16 cellular contexts compared by ENCODE assay signal in genomic region chr1:76291186-76291585, GRCh38.
DNase-seq lines count a peak whose midpoint lies in the region; ATAC-seq, FAIRE-seq and TF ChIP-seq lines count a peak whose summit lies in the region.
"Had no signal": no experiment of that assay in that cellular context is flagged by ENCODE, and none has a peak within 500 bp of the region (broad histone marks: within the 10 kb centered on the region; RNA-seq: fewer than 3 reads in every experiment).

No MANE protein-coding gene starts in this region.

- H3K79me2 ChIP-seq in astrocyte (ENCODE audit: insufficient read depth, low read length), result no peaks in the 10 kb centered on the region

- no peaks in the 10 kb centered on the region for H3K36me3 Mint-ChIP-seq in CD4-positive, alpha-beta T cell (ENCODE audit: low read depth)
- no peaks in the 10 kb centered on the region for H3K36me3 Mint-ChIP-seq in astrocyte (ENCODE audit: low read depth, unreplicated experiment)
- H3K36me3 Mint-ChIP-seq: CD4-positive, alpha-beta memory T cell had no signal

- H3K27me3 ChIP-seq in CD4-positive, alpha-beta T cell (ENCODE audit: control insufficient read depth, insufficient read depth, low read length), result no peaks in the 10 kb centered on the region
- H3K27me3 ChIP-seq in astrocyte (ENCODE audit: insufficient read depth, low read length) (no peaks in the 10 kb centered on the region), lower lobe of right lung (ENCODE audit: low read depth) (no peaks in the 10 kb centered on the region), Peyer's patch (no peaks in the 10 kb centered on the region)

- no peak for ATAC-seq in CD4-positive, alpha-beta T cell (ENCODE audit: poor library complexity)
- no peak for ATAC-seq in lower lobe of right lung
- ATAC-seq in HG03521 (IDR thresholded peaks at IDR 0.05; ENCODE audit: unreplicated experiment), result no peak
- ATAC-seq: K562 had no signal

- no peak for TF ChIP-seq POLR2A in Peyer's patch (IDR thresholded peaks at IDR 0.05)

- H3K27ac Mint-ChIP-seq in CD4-positive, alpha-beta T cell, result peak overlapping the region; percentile 75
- H3K27ac Mint-ChIP-seq in astrocyte (ENCODE audit: unreplicated experiment), result no peak overlapping the region
- H3K27ac Mint-ChIP-seq: HFFc6 had no signal

- no peak for TF ChIP-seq CTCF in CD4-positive, alpha-beta T cell (IDR thresholded peaks at IDR 0.05)
- TF ChIP-seq CTCF in astrocyte (IDR thresholded peaks at IDR 0.05; ENCODE audit: insufficient read depth, low read depth, low read length), result no peak
- TF ChIP-seq CTCF in lower lobe of right lung (IDR thresholded peaks at IDR 0.05), result no peak
- TF ChIP-seq CTCF in Peyer's patch (IDR thresholded peaks at IDR 0.05), result no peak

- H3K27me3 Mint-ChIP-seq in CD4-positive, alpha-beta T cell, result no peaks in the 10 kb centered on the region
- peaks cover 2% of the 10 kb centered on the region for H3K27me3 Mint-ChIP-seq in astrocyte (ENCODE audit: low read depth, unreplicated experiment)
- H3K27me3 Mint-ChIP-seq: CD4-positive, alpha-beta memory T cell had no signal

- H3K4me2 ChIP-seq in astrocyte (ENCODE audit: low read length), result peak overlapping the region; percentile 61

- H3K9me3 ChIP-seq in CD4-positive, alpha-beta T cell (ENCODE audit: control insufficient read depth, low read length), result no peaks in the 10 kb centered on the region
- H3K9me3 ChIP-seq in astrocyte (ENCODE audit: insufficient read depth, low read depth, low read length) (no peaks in the 10 kb centered on the region), lower lobe of right lung (no peaks in the 10 kb centered on the region), Peyer's patch (no peaks in the 10 kb centered on the region)

- CTCF ChIA-PET in CD4-positive, alpha-beta T cell (lab: Charles Lee), result interaction anchor here (1.0 kb wide), 1 partner anchor 9 kb away, joined by 3 read pairs; no protein-coding TSS in a partner anchor

- no peaks in the 10 kb centered on the region for H4K20me1 ChIP-seq in astrocyte (ENCODE audit: insufficient read depth, low read length)

- H3K4me3 ChIP-seq in astrocyte (ENCODE audit: insufficient read depth, low read depth, low read length) (no peak overlapping the region), lower lobe of right lung (no peak overlapping the region), Peyer's patch (no peak overlapping the region)
- H3K4me3 ChIP-seq: K562 had no signal

- H2AFZ ChIP-seq in astrocyte (ENCODE audit: low read depth, low read length), result peak overlapping the region; percentile 38

- H3K4me3 Mint-ChIP-seq in CD4-positive, alpha-beta T cell, result no peak overlapping the region
- no peak overlapping the region for H3K4me3 Mint-ChIP-seq in astrocyte (ENCODE audit: unreplicated experiment)
- H3K4me3 Mint-ChIP-seq: HFFc6 had no signal

- no peak for DNase-seq in CD4-positive, alpha-beta T cell
- DNase-seq in astrocyte (ENCODE audit: low read depth) (no peak), lower lobe of right lung (peak; percentile 37), germinal center (ENCODE audit: low spot score) (no peak), Peyer's patch (no peak)
- no peak for DNase-seq in stimulated activated CD4-positive, alpha-beta T cell treated with anti-CD3 and anti-CD28 coated beads, Interleukin-15, amount 100 ng/mL, for 24 hours
- DNase-seq: CD4-positive, alpha-beta memory T cell; DND-41; GF-D8; GOT3; HFFc6; NCI-H1048; NCI-H146; NCI-H2081 treated with DMSO at 0.1 percent for 48 hours had no signal

- FAIRE-seq in astrocyte (lab: Jason Lieb, UNC), result no peak
- FAIRE-seq: K562 had no signal

- H3K4me1 Mint-ChIP-seq in CD4-positive, alpha-beta T cell (ENCODE audit: low read depth), result peaks cover 92% of the 10 kb centered on the region
- H3K4me1 Mint-ChIP-seq in astrocyte (ENCODE audit: low read depth, unreplicated experiment), result no peaks in the 10 kb centered on the region

- no peak overlapping the region for H3K27ac ChIP-seq in CD4-positive, alpha-beta T cell (ENCODE audit: low read depth, low read length)
- H3K27ac ChIP-seq in astrocyte (ENCODE audit: low read depth, low read length) (no peak overlapping the region), lower lobe of right lung (no peak overlapping the region), Peyer's patch (no peak overlapping the region)

- H3K4me1 ChIP-seq in astrocyte (ENCODE audit: insufficient read depth, low read length) (no peaks in the 10 kb centered on the region), lower lobe of right lung (no peaks in the 10 kb centered on the region), Peyer's patch (peaks cover 0 to 5% (median 0%) of the 10 kb centered on the region in 4 donors)

- POLR2A ChIA-PET in CD4-positive, alpha-beta T cell (lab: Charles Lee), result interaction anchor here (1.0 kb wide), 1 partner anchor 23 kb away, joined by 6 read pairs; no protein-coding TSS in a partner anchor

- H3K9me3 Mint-ChIP-seq in CD4-positive, alpha-beta T cell, result no peaks in the 10 kb centered on the region
- H3K9me3 Mint-ChIP-seq in astrocyte (ENCODE audit: unreplicated experiment), result no peaks in the 10 kb centered on the region
- H3K9me3 Mint-ChIP-seq: CD4-positive, alpha-beta memory T cell; HFFc6 had no signal

- intact Hi-C loops in CD4-positive, alpha-beta T cell (cut with DNase I, micrococcal nuclease), result loop anchor here in 1 of 2 experiments (5.0 kb wide), 1 partner anchor 34 kb away; no protein-coding TSS in a partner anchor
- intact Hi-C loops in lower lobe of right lung (cut with DNase I), result no loop called here

- H3K9ac ChIP-seq in astrocyte (ENCODE audit: low read length), result no peak overlapping the region

- no peaks in the 10 kb centered on the region for H3K36me3 ChIP-seq in astrocyte (ENCODE audit: insufficient read depth, low read length)
- H3K36me3 ChIP-seq in lower lobe of right lung, result no peaks in the 10 kb centered on the region
- no peaks in the 10 kb centered on the region for H3K36me3 ChIP-seq in Peyer's patch
